In genomic region chr1:11735854-11736745, GRCh38 we compare ENCODE assay signal across 8 cellular contexts. TPM values are rescaled to one million over a fixed set of nuclear protein-coding genes. Genes with fewer than 3 reads are reported as not detected.
DNase-seq lines count a peak whose midpoint lies in the region; ATAC-seq, FAIRE-seq and TF ChIP-seq lines count a peak whose summit lies in the region.

A gene with protein sequence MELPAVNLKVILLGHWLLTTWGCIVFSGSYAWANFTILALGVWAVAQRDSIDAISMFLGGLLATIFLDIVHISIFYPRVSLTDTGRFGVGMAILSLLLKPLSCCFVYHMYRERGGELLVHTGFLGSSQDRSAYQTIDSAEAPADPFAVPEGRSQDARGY (plus strand): TSS chr1:11736136. CDS start chr1:11736209, 73 bp downstream.

- ATAC-seq in HG03039 (IDR thresholded peaks at IDR 0.05; ENCODE audit: unreplicated experiment) (peak; percentile 51), WTC11 (peak; percentile 73), GM21825 (IDR thresholded peaks at IDR 0.05; ENCODE audit: unreplicated experiment) (no peak)

- DNase-seq in NCI-H2227 (lab: John Stamatoyannopoulos, UW; ENCODE audit: unreplicated experiment) = peak; percentile 97
- DNase-seq in WTC11 (ENCODE audit: low spot score) = peak; percentile 98
- peak; percentile 83 for DNase-seq in bronchial epithelial cell (ENCODE audit: low read depth)
- peak; percentile 83 to 85 (median 83) for DNase-seq in immature natural killer cell
- DNase-seq in smooth muscle cell of the brain vasculature (ENCODE audit: low read depth, low spot score) = peak; percentile 75

- no peaks in the 10 kb centered on the region for H3K9me3 Mint-ChIP-seq in WTC11
- no peaks in the 10 kb centered on the region for H3K9me3 Mint-ChIP-seq in immature natural killer cell

- H3K4me3 ChIP-seq in GM12875 (ENCODE audit: low read depth, low read length) (peak within 1 kb of the TSS; percentile 66), bronchial epithelial cell (ENCODE audit: low read depth, low read length) (peak within 1 kb of the TSS; percentile 99)

- H3K4me1 Mint-ChIP-seq in WTC11 = peaks cover 47% of the 10 kb centered on the region
- peaks cover 76 to 84% of the 10 kb centered on the region in 2 donors for H3K4me1 Mint-ChIP-seq in immature natural killer cell

- H3K27me3 ChIP-seq in bronchial epithelial cell (ENCODE audit: control insufficient read depth, insufficient read depth, low read length) = no peaks in the 10 kb centered on the region

- CTCF ChIA-PET in WTC11 (lab: Charles Lee) = interaction anchor here (0.9 to 3.8 kb wide), 11 partner anchors 13 to 91 kb away, joined by 3 to 19 read pairs (median 9); partner anchors contain the start of genes FBXO2, FBXO6 and MAD2L2

- H3K27me3 Mint-ChIP-seq in WTC11 (ENCODE audit: low read depth) = no peaks in the 10 kb centered on the region; the same call in 1 of the 2 replicates
- H3K27me3 Mint-ChIP-seq in immature natural killer cell (ENCODE audit: low read depth in 3 of 3) = peaks cover 3 to 11% (median 7%) of the 10 kb centered on the region in 3 donors

- TF ChIP-seq CTCF in GM12875 (IDR thresholded peaks at IDR 0.05; ENCODE audit: borderline replicate concordance, insufficient read depth, low read depth, low read length) (0 out of 2 replicates have a peak, but pooled peaks have one; percentile 9), WTC11 (IDR thresholded peaks at IDR 0.05) (no peak), bronchial epithelial cell (IDR thresholded peaks at IDR 0.05; ENCODE audit: insufficient read depth, low read length, severe bottlenecking) (peak; percentile 16)

- H3K36me3 Mint-ChIP-seq in WTC11 (no peaks in the 10 kb centered on the region; the same call in 1 of the 2 replicates), immature natural killer cell (no peaks in the 10 kb centered on the region)

- H3K27ac Mint-ChIP-seq in WTC11 (peak within 1 kb of the TSS; percentile 93), immature natural killer cell (peak within 1 kb of the TSS; percentile 76 to 90 (median 84))

- H3K36me3 ChIP-seq in bronchial epithelial cell (ENCODE audit: control insufficient read depth, insufficient read depth, low read length) = peaks cover 1% of the 10 kb centered on the region

- H3K4me3 Mint-ChIP-seq in WTC11 (peak within 1 kb of the TSS; percentile 94), immature natural killer cell (peak within 1 kb of the TSS; percentile 88 to 93 (median 89))

- FAIRE-seq in bronchial epithelial cell (lab: Jason Lieb, UNC) = no peak

- POLR2A ChIA-PET in WTC11 (lab: Charles Lee) = interaction anchor here (0.8 to 1.5 kb wide), 7 partner anchors 38 to 81 kb away, joined by 3 to 4 read pairs (median 3); partner anchors contain the start of genes FBXO44, FBXO6 and MAD2L2

TF ChIP-seq in WTC11, 78 proteins besides CTCF, POLR2A, EP300 and RAD21 (continues in another document):
- TF ChIP-seq TCF7 (CRISPR knock-in tag; IDR thresholded peaks at IDR 0.05; ENCODE audit: low read depth) (no peak), FOXJ3 (CRISPR knock-in tag; IDR thresholded peaks at IDR 0.05; ENCODE audit: borderline replicate concordance) (no peak), USF1 (CRISPR knock-in tag; IDR thresholded peaks at IDR 0.05) (peak; percentile 98), ZNF671 (CRISPR knock-in tag; IDR thresholded peaks at IDR 0.05) (no peak), IRF2 (CRISPR knock-in tag; IDR thresholded peaks at IDR 0.05; ENCODE audit: borderline replicate concordance, low read depth) (no peak), NFYB (CRISPR knock-in tag; conservative IDR thresholded peaks at IDR 0.05; ENCODE audit: low read depth) (no peak), USF2 (CRISPR knock-in tag; IDR thresholded peaks at IDR 0.05) (peak; percentile 97), TP53 (CRISPR knock-in tag; IDR thresholded peaks at IDR 0.05) (no peak), ZNF396 (CRISPR knock-in tag; IDR thresholded peaks at IDR 0.05; ENCODE audit: borderline replicate concordance) (no peak), E2F5 (CRISPR knock-in tag; IDR thresholded peaks at IDR 0.05) (peak; percentile 96), FOXP1 (CRISPR knock-in tag; IDR thresholded peaks at IDR 0.05; ENCODE audit: borderline replicate concordance) (0 out of 2 replicates have a peak, but pooled peaks have one; percentile 24), SOX15 (CRISPR knock-in tag; IDR thresholded peaks at IDR 0.05) (no peak), NFATC4 (CRISPR knock-in tag; IDR thresholded peaks at IDR 0.05) (no peak), JAZF1 (CRISPR knock-in tag; IDR thresholded peaks at IDR 0.05) (no peak), SMAD4 (CRISPR knock-in tag; IDR thresholded peaks at IDR 0.05) (no peak), EMX1 (CRISPR knock-in tag; IDR thresholded peaks at IDR 0.05) (no peak), ZNF232 (CRISPR knock-in tag; IDR thresholded peaks at IDR 0.05) (peak; percentile 82; the same call in 1 of the 2 replicates), SMAD3 (CRISPR knock-in tag; IDR thresholded peaks at IDR 0.05; ENCODE audit: borderline replicate concordance) (peak; percentile 71; the same call in 1 of the 2 replicates), KAT7 (CRISPR knock-in tag; IDR thresholded peaks at IDR 0.05; ENCODE audit: borderline replicate concordance) (no peak)
- TF ChIP-seq, protein P1, sequence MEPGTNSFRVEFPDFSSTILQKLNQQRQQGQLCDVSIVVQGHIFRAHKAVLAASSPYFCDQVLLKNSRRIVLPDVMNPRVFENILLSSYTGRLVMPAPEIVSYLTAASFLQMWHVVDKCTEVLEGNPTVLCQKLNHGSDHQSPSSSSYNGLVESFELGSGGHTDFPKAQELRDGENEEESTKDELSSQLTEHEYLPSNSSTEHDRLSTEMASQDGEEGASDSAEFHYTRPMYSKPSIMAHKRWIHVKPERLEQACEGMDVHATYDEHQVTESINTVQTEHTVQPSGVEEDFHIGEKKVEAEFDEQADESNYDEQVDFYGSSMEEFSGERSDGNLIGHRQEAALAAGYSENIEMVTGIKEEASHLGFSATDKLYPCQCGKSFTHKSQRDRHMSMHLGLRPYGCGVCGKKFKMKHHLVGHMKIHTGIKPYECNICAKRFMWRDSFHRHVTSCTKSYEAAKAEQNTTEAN (CRISPR knock-in tag; IDR thresholded peaks at IDR 0.05) = no peak
- TF ChIP-seq, protein P2, sequence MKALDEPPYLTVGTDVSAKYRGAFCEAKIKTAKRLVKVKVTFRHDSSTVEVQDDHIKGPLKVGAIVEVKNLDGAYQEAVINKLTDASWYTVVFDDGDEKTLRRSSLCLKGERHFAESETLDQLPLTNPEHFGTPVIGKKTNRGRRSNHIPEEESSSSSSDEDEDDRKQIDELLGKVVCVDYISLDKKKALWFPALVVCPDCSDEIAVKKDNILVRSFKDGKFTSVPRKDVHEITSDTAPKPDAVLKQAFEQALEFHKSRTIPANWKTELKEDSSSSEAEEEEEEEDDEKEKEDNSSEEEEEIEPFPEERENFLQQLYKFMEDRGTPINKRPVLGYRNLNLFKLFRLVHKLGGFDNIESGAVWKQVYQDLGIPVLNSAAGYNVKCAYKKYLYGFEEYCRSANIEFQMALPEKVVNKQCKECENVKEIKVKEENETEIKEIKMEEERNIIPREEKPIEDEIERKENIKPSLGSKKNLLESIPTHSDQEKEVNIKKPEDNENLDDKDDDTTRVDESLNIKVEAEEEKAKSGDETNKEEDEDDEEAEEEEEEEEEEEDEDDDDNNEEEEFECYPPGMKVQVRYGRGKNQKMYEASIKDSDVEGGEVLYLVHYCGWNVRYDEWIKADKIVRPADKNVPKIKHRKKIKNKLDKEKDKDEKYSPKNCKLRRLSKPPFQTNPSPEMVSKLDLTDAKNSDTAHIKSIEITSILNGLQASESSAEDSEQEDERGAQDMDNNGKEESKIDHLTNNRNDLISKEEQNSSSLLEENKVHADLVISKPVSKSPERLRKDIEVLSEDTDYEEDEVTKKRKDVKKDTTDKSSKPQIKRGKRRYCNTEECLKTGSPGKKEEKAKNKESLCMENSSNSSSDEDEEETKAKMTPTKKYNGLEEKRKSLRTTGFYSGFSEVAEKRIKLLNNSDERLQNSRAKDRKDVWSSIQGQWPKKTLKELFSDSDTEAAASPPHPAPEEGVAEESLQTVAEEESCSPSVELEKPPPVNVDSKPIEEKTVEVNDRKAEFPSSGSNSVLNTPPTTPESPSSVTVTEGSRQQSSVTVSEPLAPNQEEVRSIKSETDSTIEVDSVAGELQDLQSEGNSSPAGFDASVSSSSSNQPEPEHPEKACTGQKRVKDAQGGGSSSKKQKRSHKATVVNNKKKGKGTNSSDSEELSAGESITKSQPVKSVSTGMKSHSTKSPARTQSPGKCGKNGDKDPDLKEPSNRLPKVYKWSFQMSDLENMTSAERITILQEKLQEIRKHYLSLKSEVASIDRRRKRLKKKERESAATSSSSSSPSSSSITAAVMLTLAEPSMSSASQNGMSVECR (CRISPR knock-in tag; IDR thresholded peaks at IDR 0.05; ENCODE audit: borderline replicate concordance) = peak; percentile 51; the same call in 1 of the 2 replicates
- TF ChIP-seq, protein P3, sequence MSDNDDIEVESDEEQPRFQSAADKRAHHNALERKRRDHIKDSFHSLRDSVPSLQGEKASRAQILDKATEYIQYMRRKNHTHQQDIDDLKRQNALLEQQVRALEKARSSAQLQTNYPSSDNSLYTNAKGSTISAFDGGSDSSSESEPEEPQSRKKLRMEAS (CRISPR knock-in tag; IDR thresholded peaks at IDR 0.05) = peak; percentile 62

RNA-seq across cellular contexts. Expression of the gene that starts here (rescaled TPM):
- total RNA-seq in WTC11 (2021) (81.6 to 102 TPM (median 101 TPM) in 3 replicates), bronchial epithelial cell (48.4 and 55.3 TPM in 2 replicates)
- 100 to 1,000 TPM; 319 to 591 (median 324) TPM for polyA plus RNA-seq in immature natural killer cell
